In genomic region chr1:90850925-90851710, GRCh38 we compare ENCODE assay signal across 8 cellular contexts.
DNase-seq lines count a peak whose midpoint lies in the region; ATAC-seq and TF ChIP-seq lines count a peak whose summit lies in the region.

No MANE protein-coding gene starts in this region.

- DNase-seq in HAP-1 (ENCODE audit: low spot score in 2 of 2) (peak; percentile 83 to 90), MM.1S (peak; percentile 87), T-helper 17 cell (peak; percentile 57 to 70 (median 69)), anterior cingulate cortex (lab: John Stamatoyannopoulos, UW) (peak in 55 of 58 donors; percentile 2 to 81 (median 60)), hypothalamus (lab: John Stamatoyannopoulos, UW) (peak in 49 of 51 donors; percentile 11 to 86 (median 64)), sciatic nerve (ENCODE audit: low spot score) (peak; percentile 89), KG1 (lab: John Stamatoyannopoulos, UW) (no peak)

- intact Hi-C loops in sciatic nerve (cut with DNase I), result no loop called here

- H3K27me3 Mint-ChIP-seq in T-helper 17 cell, result peaks cover 47% of the 10 kb centered on the region

- no peaks in the 10 kb centered on the region for H3K79me2 ChIP-seq in MM.1S (ENCODE audit: low read length)

- peak; percentile 38 for TF ChIP-seq CTCF in MM.1S (IDR thresholded peaks at IDR 0.05; ENCODE audit: low read length)

- H3K27me3 ChIP-seq in HAP-1 (ENCODE audit: low read depth), result no peaks in the 10 kb centered on the region
- H3K27me3 ChIP-seq in MM.1S (replicated peaks; ENCODE audit: insufficient read depth, low read length), result no peaks in the 10 kb centered on the region

- H3K4me3 Mint-ChIP-seq in T-helper 17 cell, result peak overlapping the region; percentile 89

- peak overlapping the region; percentile 100 for H3K4me2 ChIP-seq in MM.1S (ENCODE audit: low read depth, low read length)

- H2AFZ ChIP-seq in MM.1S (ENCODE audit: low read length), result peak overlapping the region; percentile 99

- peak overlapping the region; percentile 69 for H3K9ac ChIP-seq in MM.1S (ENCODE audit: low read length)

- in situ Hi-C loops in HAP-1 (cut with MboI; ENCODE audit: low sequenced_read_pairs), result no loop called here

- ATAC-seq in T-helper 17 cell (peak; percentile 99), sciatic nerve (peak; percentile 97)

- H3K36me3 ChIP-seq in HAP-1 (replicated peaks), result no peaks in the 10 kb centered on the region
- H3K36me3 ChIP-seq in MM.1S (replicated peaks; ENCODE audit: insufficient read depth, low read length), result no peaks in the 10 kb centered on the region

- peaks cover 3% of the 10 kb centered on the region for H3K4me1 ChIP-seq in HAP-1
- 0 out of 2 replicates have a peak, but pooled peaks cover 3% of the 10 kb centered on the region for H3K4me1 ChIP-seq in MM.1S (ENCODE audit: low read length)

- peaks cover 13% of the 10 kb centered on the region for H3K4me1 Mint-ChIP-seq in T-helper 17 cell

- no peak overlapping the region for H3K27ac Mint-ChIP-seq in T-helper 17 cell

- H3K4me3 ChIP-seq in GM08714 (ENCODE audit: low read length), result peak overlapping the region; percentile 42; the same call in 1 of the 2 replicates
- peak overlapping the region; percentile 79 for H3K4me3 ChIP-seq in HAP-1
- H3K4me3 ChIP-seq in MM.1S (ENCODE audit: low read length), result peak overlapping the region; percentile 93

- no peaks in the 10 kb centered on the region for H3K36me3 Mint-ChIP-seq in T-helper 17 cell (ENCODE audit: low read depth)

- H3K9me2 ChIP-seq in MM.1S (replicated peaks; ENCODE audit: insufficient read depth, low read length), result no peaks in the 10 kb centered on the region

- H4K20me1 ChIP-seq in MM.1S (ENCODE audit: insufficient read depth, low read length), result no peaks in the 10 kb centered on the region

- H3F3A ChIP-seq in MM.1S (ENCODE audit: insufficient read depth, low read length), result 0 out of 2 replicates have a peak, but pooled peaks cover 3% of the 10 kb centered on the region

- H3K9me3 ChIP-seq in HAP-1, result no peaks in the 10 kb centered on the region
- H3K9me3 ChIP-seq in MM.1S (replicated peaks; ENCODE audit: insufficient read depth, low read length), result no peaks in the 10 kb centered on the region
- no peaks in the 10 kb centered on the region for H3K9me3 ChIP-seq in T-helper 17 cell (ENCODE audit: control insufficient read depth, low read length, poor library complexity, severe bottlenecking)

- H3K27ac ChIP-seq in MM.1S (ENCODE audit: low read length), result no peak overlapping the region

Comparison
In these comparisons a context has a peak if more than half of its experiments do, and no peak if none do; other contexts are left out.
1. H3K4me3 ChIP-seq: peak in every context shown above with its lines; median percentile 93 in MM.1S; 79 in HAP-1; 42 in GM08714.